Comparison of ENCODE assay signal across 26 cellular contexts in the genomic region with DNA sequence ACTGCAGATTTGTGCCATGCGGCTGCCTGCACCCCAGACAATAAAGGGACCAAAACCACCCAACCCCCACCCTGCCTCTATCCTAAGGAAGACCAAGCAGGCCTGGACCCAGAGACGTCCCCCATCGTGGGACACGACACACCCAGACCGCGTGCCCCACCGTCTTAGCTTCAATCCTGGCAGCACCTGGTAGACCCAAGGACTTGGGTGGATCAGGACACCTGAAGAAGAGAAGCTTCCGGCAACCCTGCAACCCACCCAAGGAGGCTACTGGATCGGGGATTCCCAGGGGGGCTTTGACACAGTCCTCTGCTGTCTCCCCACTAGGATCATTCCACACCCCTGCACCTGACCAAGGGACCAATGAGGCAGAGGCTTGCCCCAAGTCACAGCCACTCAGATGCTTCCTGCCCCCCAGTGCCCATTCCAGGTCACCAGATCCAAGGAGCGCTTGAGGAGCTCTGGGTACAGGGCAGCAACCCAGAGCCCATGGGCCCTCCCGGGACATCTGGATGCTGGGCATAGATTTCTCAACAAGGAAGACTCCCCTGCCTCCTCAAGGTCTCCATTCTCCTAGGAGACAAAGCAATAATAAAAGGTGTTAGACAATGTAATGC. TPM values are rescaled to one million over a fixed set of nuclear protein-coding genes. Genes with fewer than 3 reads are reported as not detected.
DNase-seq lines count a peak whose midpoint lies in the region; FAIRE-seq and TF ChIP-seq lines count a peak whose summit lies in the region.
"Had no signal": no experiment of that assay in that cellular context is flagged by ENCODE, and none has a peak within 500 bp of the region (broad histone marks: within the 10 kb centered on the region; RNA-seq: fewer than 3 reads in every experiment).

No MANE protein-coding gene starts in this region.

- peaks cover 0 to 3% (median 0%) of the 10 kb centered on the region in 4 experiments; a peak in 1 of 7 replicates for H3K4me1 ChIP-seq in H1 (replicated peaks in 1 of 4; ENCODE audit: control insufficient read depth in 3 of 4, insufficient read depth in 4 of 4, low read length in 3 of 4)
- no peaks in the 10 kb centered on the region for H3K4me1 ChIP-seq in BE2C

- no peak overlapping the region for H3K56ac ChIP-seq in H1 (replicated peaks; ENCODE audit: insufficient read length, low read depth, low read length)

- H3K9me3 Mint-ChIP-seq in activated T-cell treated with anti-CD3 and anti-CD28 coated beads, Interleukin-2, amount 50 U/mL, for 24 hours, result no peaks in the 10 kb centered on the region
- H3K9me3 Mint-ChIP-seq: CD4-positive, alpha-beta T cell had no signal

- H2AFZ ChIP-seq in H1 (ENCODE audit: low read length), result no peak overlapping the region

- POLR2A ChIA-PET in H1 (lab: Charles Lee; ENCODE audit: partially characterized antibody), result interaction anchor here (0.7 kb wide), 1 partner anchor 65 kb away, joined by 3 read pairs; no protein-coding TSS in a partner anchor

- no peak for TF ChIP-seq EP300 in H1 (IDR thresholded peaks at IDR 0.05; ENCODE audit: borderline replicate concordance in 1 of 2, low read depth in 2 of 2, low read length in 2 of 2)

- no peak overlapping the region for H3K9ac ChIP-seq in H1 (replicated peaks in 1 of 4; ENCODE audit: extremely low read depth in 1 of 4, low read depth in 3 of 4, low read length in 3 of 4)

- CTCF ChIA-PET in H1 (lab: Charles Lee; ENCODE audit: partially characterized antibody), result interaction anchor here (0.6 to 7.9 kb wide), 6 partner anchors 13 to 65 kb away, joined by 3 to 66 read pairs (median 3); no protein-coding TSS in a partner anchor

- peak; percentile 12 for DNase-seq in activated T-cell treated with anti-CD3 and anti-CD28 coated beads, Interleukin-2, amount 50 U/mL, for 24 hours
- DNase-seq in activated T-cell treated with anti-CD3 and anti-CD28 coated beads for 4 hours (no peak), D721Med (ENCODE audit: insufficient read length, low spot score) (peak; percentile 10), H1 (ENCODE audit: low read depth in 1 of 2, low spot score in 2 of 2) (no peak), posterior vena cava (ENCODE audit: low spot score) (peak; percentile 55), BE2C (no peak), globus pallidus (ENCODE audit: low spot score) (no peak), NCI-H510A (lab: John Stamatoyannopoulos, UW) (no peak)
- DNase-seq: Calu3; CD4-positive, alpha-beta T cell; DMS53; EL; MM.1S; NCI-H1092; NCI-H1436 treated with DMSO at 0.1 percent for 48 hours; NCI-H2029; NCI-H446 treated with DMSO at 0.1 percent for 48 hours; NCI-H774 had no signal

- peaks cover 31% of the 10 kb centered on the region for H3K27me3 Mint-ChIP-seq in activated T-cell treated with anti-CD3 and anti-CD28 coated beads, Interleukin-2, amount 50 U/mL, for 24 hours

- H3K18ac ChIP-seq in H1 (ENCODE audit: extremely low read depth, low read length), result no peak overlapping the region

- no peak for TF ChIP-seq POLR2A in H1 (IDR thresholded peaks at IDR 0.05; ENCODE audit: control extremely low read depth in 1 of 2, low read depth in 2 of 2, low read length in 2 of 2)

- H3K79me1 ChIP-seq in H1 (ENCODE audit: low read depth, low read length), result no peaks in the 10 kb centered on the region

- FAIRE-seq in D721Med (lab: Jason Lieb, UNC), result no peak
- no peak for FAIRE-seq in H1 (lab: Jason Lieb, UNC)
- FAIRE-seq: A204.1, GM12878, GM19239, RCC 7860 had no signal

- H3K4me2 ChIP-seq in H1 (ENCODE audit: insufficient read depth in 1 of 2, low read depth in 2 of 2, low read length in 2 of 2), result no peak overlapping the region

- no peak overlapping the region for H3K4ac ChIP-seq in H1 (replicated peaks; ENCODE audit: insufficient read length, low read depth, low read length)

- H2BK15ac ChIP-seq in H1 (ENCODE audit: low read length), result no peak overlapping the region

- peak overlapping the region; percentile 78; the same call in 1 of the 2 replicates for H4K8ac ChIP-seq in H1 (ENCODE audit: extremely low read depth, insufficient read depth, low read length)

- no peaks in the 10 kb centered on the region for H3K79me2 ChIP-seq in H1 (ENCODE audit: control insufficient read depth in 1 of 2, insufficient read depth in 2 of 2, low read length in 2 of 2)

- no peaks in the 10 kb centered on the region for H4K20me1 ChIP-seq in H1 (replicated peaks in 1 of 2; ENCODE audit: control insufficient read depth in 1 of 2, insufficient read depth in 2 of 2, low read length in 2 of 2)

- no peak for TF ChIP-seq RAD21 in H1 (IDR thresholded peaks at IDR 0.05 in 1 of 2, conservative IDR thresholded peaks at IDR 0.05 in 1 of 2; ENCODE audit: low read depth in 2 of 2, low read length in 2 of 2)

- no peak overlapping the region for H3K27ac Mint-ChIP-seq in activated T-cell treated with anti-CD3 and anti-CD28 coated beads, Interleukin-2, amount 50 U/mL, for 24 hours
- H3K27ac Mint-ChIP-seq: CD4-positive, alpha-beta T cell had no signal

- no peak overlapping the region for H3K27ac ChIP-seq in H1 (ENCODE audit: low read depth, low read length)

- H3K4me1 Mint-ChIP-seq in activated T-cell treated with anti-CD3 and anti-CD28 coated beads, Interleukin-2, amount 50 U/mL, for 24 hours (ENCODE audit: low read depth), result no peaks in the 10 kb centered on the region

- H4K5ac ChIP-seq in H1 (ENCODE audit: insufficient read length, low read depth, low read length), result no peak overlapping the region

- H3K9me3 ChIP-seq in H1 (ENCODE audit: insufficient read depth in 2 of 2, low read depth in 1 of 2, low read length in 1 of 2) (no peaks in the 10 kb centered on the region), BE2C (no peaks in the 10 kb centered on the region)

- no peak overlapping the region for H2BK120ac ChIP-seq in H1 (replicated peaks; ENCODE audit: low read depth, low read length)

- H4K91ac ChIP-seq in H1 (replicated peaks; ENCODE audit: insufficient read length, low read length), result no peak overlapping the region

- no peak overlapping the region for H2BK12ac ChIP-seq in H1 (ENCODE audit: low read depth, low read length)

- 90% methylated on average over 11 of the region's 11 CpGs; no CpG with 5 or more reads in 1 of the 2 experiments for WGBS in H1 (ENCODE audit: extremely low coverage in 1 of 2, insufficient coverage in 1 of 2, insufficient read length in 1 of 2, insufficient replicate concordance in 2 of 2, low coverage in 1 of 2, low lambda C conversion rate in 2 of 2, missing lambda C conversion rate in 1 of 2), 2 experiments

- H3K4me3 ChIP-seq in H1 (ENCODE audit: extremely low read depth in 1 of 4, insufficient read depth in 2 of 4, low read depth in 3 of 4, low read length in 4 of 4), result no peak overlapping the region
- H3K4me3 ChIP-seq in BE2C (ENCODE audit: low read depth, low read length), result no peak overlapping the region
- H3K4me3 ChIP-seq: GM12878 had no signal

- intact Hi-C loops in posterior vena cava (cut with DNase I), result no loop called here

- H3K27me3 ChIP-seq in H1 (replicated peaks in 1 of 4; ENCODE audit: control insufficient read depth in 3 of 4, extremely low read depth in 1 of 4, insufficient read depth in 3 of 4, low read length in 3 of 4) (no peaks in the 10 kb centered on the region), BE2C (peaks cover 20% of the 10 kb centered on the region)

- no peaks in the 10 kb centered on the region; the same call in 1 of the 2 replicates for H3K23me2 ChIP-seq in H1 (ENCODE audit: low read depth, low read length)

- H2AK5ac ChIP-seq in H1 (ENCODE audit: low read depth, low read length), result no peak overlapping the region

- H2BK20ac ChIP-seq in H1 (ENCODE audit: low read length), result no peak overlapping the region

- no peaks in the 10 kb centered on the region for H3K36me3 ChIP-seq in H1 (ENCODE audit: control insufficient read depth in 2 of 4, insufficient read depth in 4 of 4, low read length in 3 of 4)
- H3K36me3 ChIP-seq in BE2C, result no peaks in the 10 kb centered on the region

- no peak overlapping the region for H3K14ac ChIP-seq in H1 (ENCODE audit: insufficient read length)

- H3K4me3 Mint-ChIP-seq in activated T-cell treated with anti-CD3 and anti-CD28 coated beads, Interleukin-2, amount 50 U/mL, for 24 hours, result no peak overlapping the region
- H3K4me3 Mint-ChIP-seq: CD4-positive, alpha-beta T cell had no signal

- no peak overlapping the region for H2BK5ac ChIP-seq in H1 (ENCODE audit: low read depth, low read length)

- TF ChIP-seq CTCF in D721Med (IDR thresholded peaks at IDR 0.05; ENCODE audit: insufficient read depth, missing control alignments) (no peak), H1 (IDR thresholded peaks at IDR 0.05; ENCODE audit: control extremely low read depth in 1 of 3, insufficient read depth in 1 of 3, low read depth in 1 of 3, low read length in 3 of 3) (no peak), BE2C (IDR thresholded peaks at IDR 0.05; ENCODE audit: low read depth, low read length) (no peak)

- no peak overlapping the region for H3K23ac ChIP-seq in H1 (ENCODE audit: insufficient read length)

- H3K36me3 Mint-ChIP-seq in activated T-cell treated with anti-CD3 and anti-CD28 coated beads, Interleukin-2, amount 50 U/mL, for 24 hours (ENCODE audit: low read depth), result no peaks in the 10 kb centered on the region

RNA-seq across cellular contexts. Expression of a gene that starts 3.6 kb away (rescaled TPM):
- not detected in 2 replicates for total RNA-seq in H1 (2021; fragmentation: NEBNext Ultra II Directional; extraction: Animal tissue kit (Norgen Biotek cat#: 25700))
- polyA plus RNA-seq in H1 (2011; rRNA removed), result not detected in 2 replicates
- not detected for polyA plus RNA-seq in H1 (2011; cell fraction: cytosol; rRNA removed)
- polyA plus RNA-seq in H1 (2011; cell fraction: nucleus; rRNA removed), result not detected
- polyA plus RNA-seq in H1 (2012, experiment 1 of 2), result not detected in 4 replicates
- not detected for polyA plus RNA-seq in H1 (2012, experiment 2 of 2)
- not detected for polyA plus RNA-seq in H1 (2013, experiment 1 of 2)
- not detected for polyA plus RNA-seq in H1 (2013, experiment 2 of 2)
- polyA minus RNA-seq in H1 (2011; rRNA and poly(A)+ RNA removed), result not detected in 2 replicates
- not detected for polyA minus RNA-seq in H1 (2011; cell fraction: cytosol; rRNA and poly(A)+ RNA removed)
- not detected for polyA minus RNA-seq in H1 (2011; cell fraction: nucleus; rRNA and poly(A)+ RNA removed)
- total RNA-seq in posterior vena cava, result not detected
- not detected for polyA plus RNA-seq in BE2C (2012; ENCODE audit: insufficient read depth, insufficient read length, low read depth)
- total RNA-seq: Calu3; CD4-positive, alpha-beta T cell; GM12878; LHCN-M2; OCI-LY7; Right ventricle myocardium superior had no signal
- polyA plus RNA-seq: BJ, GM12878 had no signal

RNA-seq across cellular contexts. Expression of a gene that starts 28.1 kb away (rescaled TPM):
- total RNA-seq in H1 (2021; fragmentation: NEBNext Ultra II Directional; extraction: Animal tissue kit (Norgen Biotek cat#: 25700)), result 6.5 and 7.7 TPM in 2 replicates
- 20.2 and 27.9 TPM in 2 replicates for polyA plus RNA-seq in H1 (2011; rRNA removed)
- 18.1 TPM for polyA plus RNA-seq in H1 (2011; cell fraction: cytosol; rRNA removed)
- polyA plus RNA-seq in H1 (2011; cell fraction: nucleus; rRNA removed), result 86.7 TPM
- 5.2 to 12.4 TPM (median 10.2 TPM) in 4 replicates for polyA plus RNA-seq in H1 (2012, experiment 1 of 2)
- 9.9 TPM for polyA plus RNA-seq in H1 (2012, experiment 2 of 2)
- polyA plus RNA-seq in H1 (2013, experiment 1 of 2), result 8.7 TPM
- 7.6 TPM for polyA plus RNA-seq in H1 (2013, experiment 2 of 2)
- 7.0 and 9.2 TPM in 2 replicates for polyA minus RNA-seq in H1 (2011; rRNA and poly(A)+ RNA removed)
- 7.3 TPM for polyA minus RNA-seq in H1 (2011; cell fraction: cytosol; rRNA and poly(A)+ RNA removed)
- polyA minus RNA-seq in H1 (2011; cell fraction: nucleus; rRNA and poly(A)+ RNA removed), result 11.7 TPM
- 1 to 10 TPM in 1 of 2 donors, under 1 TPM in 1; 0.52 to 2.8 TPM for total RNA-seq in posterior vena cava
- 0.37 TPM for polyA plus RNA-seq in BE2C (2012; ENCODE audit: insufficient read depth, insufficient read length, low read depth)
- total RNA-seq: Calu3; CD4-positive, alpha-beta T cell; GM12878; LHCN-M2; OCI-LY7; Right ventricle myocardium superior had no signal
- polyA plus RNA-seq: BJ, GM12878 had no signal

RNA-seq across cellular contexts. Expression of a gene that starts 52.9 kb away (rescaled TPM):
- 0.56 and 0.75 TPM in 2 replicates for total RNA-seq in H1 (2021; fragmentation: NEBNext Ultra II Directional; extraction: Animal tissue kit (Norgen Biotek cat#: 25700))
- polyA plus RNA-seq in H1 (2011; rRNA removed), result 2.1 and 3.2 TPM in 2 replicates
- polyA plus RNA-seq in H1 (2011; cell fraction: cytosol; rRNA removed), result 1.2 TPM
- 2.3 TPM for polyA plus RNA-seq in H1 (2011; cell fraction: nucleus; rRNA removed)
- 1.1 to 3.0 TPM (median 2.2 TPM) in 4 replicates for polyA plus RNA-seq in H1 (2012, experiment 1 of 2)
- polyA plus RNA-seq in H1 (2012, experiment 2 of 2), result 1.0 TPM
- polyA plus RNA-seq in H1 (2013, experiment 1 of 2), result 1.4 TPM
- 1.1 TPM for polyA plus RNA-seq in H1 (2013, experiment 2 of 2)
- polyA minus RNA-seq in H1 (2011; rRNA and poly(A)+ RNA removed), result 0.44 and 0.57 TPM in 2 replicates
- polyA minus RNA-seq in H1 (2011; cell fraction: cytosol; rRNA and poly(A)+ RNA removed), result 0.88 TPM
- 0.70 TPM for polyA minus RNA-seq in H1 (2011; cell fraction: nucleus; rRNA and poly(A)+ RNA removed)
- not detected for total RNA-seq in posterior vena cava
- polyA plus RNA-seq in BE2C (2012; ENCODE audit: insufficient read depth, insufficient read length, low read depth), result not detected
- total RNA-seq: Calu3; CD4-positive, alpha-beta T cell; GM12878; LHCN-M2; OCI-LY7; Right ventricle myocardium superior had no signal
- polyA plus RNA-seq: BJ, GM12878 had no signal

Comparison
In these comparisons a context has a peak if more than half of its experiments do, and no peak if none do; other contexts are left out.
1. DNase-seq: peak in activated T-cell treated with anti-CD3 and anti-CD28 coated beads, Interleukin-2, amount 50 U/mL, for 24 hours (single experiment), D721Med (single experiment) and posterior vena cava (single experiment); none in activated T-cell treated with anti-CD3 and anti-CD28 coated beads for 4 hours (single experiment), H1 (0 of 2), BE2C (single experiment), globus pallidus (single experiment) and NCI-H510A (single experiment).